In the genomic region with DNA sequence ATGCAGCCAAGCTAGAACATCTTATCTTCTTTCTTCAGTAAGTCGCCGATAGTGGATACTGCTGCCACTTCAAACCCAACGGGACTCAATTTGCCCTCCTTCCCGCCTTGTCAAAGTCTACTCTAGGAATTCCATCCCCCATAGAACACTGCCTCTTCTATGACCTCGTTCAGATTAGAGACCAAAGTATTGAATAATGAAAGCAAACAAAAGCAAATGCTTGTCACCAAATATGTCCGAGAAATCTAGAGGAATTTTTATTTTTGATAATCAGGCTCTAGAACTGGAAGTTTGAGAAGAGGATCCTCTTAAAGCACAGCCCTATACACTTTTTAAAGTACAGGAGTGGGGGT, we compare ENCODE assay signal across 8 cellular contexts. TPM values are rescaled to one million over a fixed set of nuclear protein-coding genes. Genes with fewer than 3 reads are reported as not detected.
DNase-seq lines count a peak whose midpoint lies in the region; ATAC-seq lines count a peak whose summit lies in the region.

No MANE protein-coding gene starts in this region.

- ATAC-seq in activated CD8-positive, alpha-beta memory T cell treated with anti-CD3 and anti-CD28 coated beads, Interleukin-2, amount 10 ng/mL, durations not matched to agents 7 days and 5 days = no peak
- no peak for ATAC-seq in activated naive CD4-positive, alpha-beta T cell treated with anti-CD3 and anti-CD28 coated beads, Interleukin-2, amount 50 U/mL, for 72 hours

- H3K4me3 Mint-ChIP-seq in activated CD8-positive, alpha-beta memory T cell treated with anti-CD3 and anti-CD28 coated beads, Interleukin-2, amount 10 ng/mL, durations not matched to agents 7 days and 5 days = peak overlapping the region; percentile 89

- CTCF ChIA-PET in activated CD8-positive, alpha-beta memory T cell treated with anti-CD3 and anti-CD28 coated beads, Interleukin-2, amount 10 ng/mL, durations not matched to agents 7 days and 5 days (lab: Charles Lee) = interaction anchor here (1.6 kb wide), 1 partner anchor 232 kb away, joined by 5 read pairs; no protein-coding TSS in a partner anchor

- peak overlapping the region; percentile 74 for H3K27ac Mint-ChIP-seq in activated CD8-positive, alpha-beta memory T cell treated with anti-CD3 and anti-CD28 coated beads, Interleukin-2, amount 10 ng/mL, durations not matched to agents 7 days and 5 days
- peak overlapping the region; percentile 92 to 93 for H3K27ac Mint-ChIP-seq in activated naive CD4-positive, alpha-beta T cell treated with anti-CD3 and anti-CD28 coated beads, Interleukin-2, amount 50 U/mL, for 72 hours

- H3K36me3 Mint-ChIP-seq in activated CD8-positive, alpha-beta memory T cell treated with anti-CD3 and anti-CD28 coated beads, Interleukin-2, amount 10 ng/mL, durations not matched to agents 7 days and 5 days = peaks cover 23% of the 10 kb centered on the region
- peaks cover 16 to 24% of the 10 kb centered on the region in 2 donors for H3K36me3 Mint-ChIP-seq in activated naive CD4-positive, alpha-beta T cell treated with anti-CD3 and anti-CD28 coated beads, Interleukin-2, amount 50 U/mL, for 72 hours

- H3K4me1 Mint-ChIP-seq in activated CD8-positive, alpha-beta memory T cell treated with anti-CD3 and anti-CD28 coated beads, Interleukin-2, amount 10 ng/mL, durations not matched to agents 7 days and 5 days = peaks cover 36% of the 10 kb centered on the region

- H3K9me3 Mint-ChIP-seq in activated CD8-positive, alpha-beta memory T cell treated with anti-CD3 and anti-CD28 coated beads, Interleukin-2, amount 10 ng/mL, durations not matched to agents 7 days and 5 days (ENCODE audit: low read depth) = no peaks in the 10 kb centered on the region
- H3K9me3 Mint-ChIP-seq in activated naive CD4-positive, alpha-beta T cell treated with anti-CD3 and anti-CD28 coated beads, Interleukin-2, amount 50 U/mL, for 72 hours = no peaks in the 10 kb centered on the region

- H3K27me3 Mint-ChIP-seq in activated CD8-positive, alpha-beta memory T cell treated with anti-CD3 and anti-CD28 coated beads, Interleukin-2, amount 10 ng/mL, durations not matched to agents 7 days and 5 days = no peaks in the 10 kb centered on the region

- peak overlapping the region; percentile 95 for H3K27ac ChIP-seq in temporal lobe (ENCODE audit: low read depth, low read length)

- no peak for DNase-seq in activated CD8-positive, alpha-beta memory T cell treated with anti-CD3 and anti-CD28 coated beads, Interleukin-2, amount 10 ng/mL, durations not matched to agents 7 days and 5 days
- DNase-seq in activated CD8-positive, alpha-beta memory T cell treated with anti-CD3 and anti-CD28 coated beads, Interleukin-2, amount 50 U/mL, for 48 hours = no peak
- no peak for DNase-seq in activated naive CD4-positive, alpha-beta T cell treated with anti-CD3 and anti-CD28 coated beads, Interleukin-2, amount 50 U/mL, for 72 hours (ENCODE audit: low spot score in 2 of 2)
- DNase-seq in inferior parietal cortex (ENCODE audit: extremely low spot score) (peak; percentile 18), NCI-H1694 (lab: John Stamatoyannopoulos, UW) (no peak), T-helper 9 cell (no peak)
- DNase-seq in activated CD4-positive, CD25-positive, alpha-beta regulatory T cell (lab: John Stamatoyannopoulos, UW) = no peak

RNA-seq across cellular contexts. Expression of gene RRAGC, which starts 0.9 kb away (rescaled TPM):
- total RNA-seq in activated CD8-positive, alpha-beta memory T cell treated with anti-CD3 and anti-CD28 coated beads, Interleukin-2, amount 10 ng/mL, durations not matched to agents 7 days and 5 days = 10 to 100 TPM; 12.0 to 16.7 TPM
- total RNA-seq in activated naive CD4-positive, alpha-beta T cell treated with anti-CD3 and anti-CD28 coated beads, Interleukin-2, amount 50 U/mL, for 72 hours = 10 to 100 TPM; 23.3 to 25.0 TPM
- 25.8 TPM for total RNA-seq in temporal lobe

RNA-seq across cellular contexts. Expression of gene MYCBP, which starts 12.7 kb away (rescaled TPM):
- 10 to 100 TPM; 45.0 to 45.3 TPM for total RNA-seq in activated CD8-positive, alpha-beta memory T cell treated with anti-CD3 and anti-CD28 coated beads, Interleukin-2, amount 10 ng/mL, durations not matched to agents 7 days and 5 days
- total RNA-seq in activated naive CD4-positive, alpha-beta T cell treated with anti-CD3 and anti-CD28 coated beads, Interleukin-2, amount 50 U/mL, for 72 hours = 10 to 100 TPM; 23.6 to 42.9 TPM
- total RNA-seq in temporal lobe = 2.7 TPM

RNA-seq across cellular contexts. Expression of gene GJA9, which starts 20.9 kb away (rescaled TPM):
- not detected for total RNA-seq in activated CD8-positive, alpha-beta memory T cell treated with anti-CD3 and anti-CD28 coated beads, Interleukin-2, amount 10 ng/mL, durations not matched to agents 7 days and 5 days
- not detected for total RNA-seq in activated naive CD4-positive, alpha-beta T cell treated with anti-CD3 and anti-CD28 coated beads, Interleukin-2, amount 50 U/mL, for 72 hours
- total RNA-seq in temporal lobe = not detected
